Comparison of ENCODE assay signal across 10 cellular contexts in genomic region chr2:86000131-86000937, GRCh38.
DNase-seq lines count a peak whose midpoint lies in the region; ATAC-seq and TF ChIP-seq lines count a peak whose summit lies in the region.
"Had no signal": no experiment of that assay in that cellular context is flagged by ENCODE, and none has a peak within 500 bp of the region (broad histone marks: within the 10 kb centered on the region; RNA-seq: fewer than 3 reads in every experiment).

No MANE protein-coding gene starts in this region.

- H3K9me3 Mint-ChIP-seq in dendritic cell treated with granulocyte-macrophage colony-stimulating factor and Interleukin-4, amounts not matched to agents 40 ng/mL and 50 ng/mL, for 4 days: peaks cover 9% of the 10 kb centered on the region

- no peak for TF ChIP-seq POLR2A in spleen (IDR thresholded peaks at IDR 0.05)

- peak overlapping the region; percentile 60 for H2AFZ ChIP-seq in GM23248

- H3K4me1 ChIP-seq in GM23248 (ENCODE audit: insufficient read depth) (peaks cover 49% of the 10 kb centered on the region), spleen (peaks cover 50 to 61% (median 59%) of the 10 kb centered on the region in 6 donors)

- H3K9me2 ChIP-seq in GM23248 (ENCODE audit: insufficient read depth): no peaks in the 10 kb centered on the region

- peak overlapping the region; percentile 33 for H3K4me2 ChIP-seq in GM23248 (ENCODE audit: unreplicated experiment)

- no peak overlapping the region for H3K9ac ChIP-seq in GM23248

- no peak overlapping the region for H3K4me3 ChIP-seq in GM23248
- no peak overlapping the region for H3K4me3 ChIP-seq in spleen
- H3K4me3 ChIP-seq: adrenal gland had no signal

- in situ Hi-C loops in GM23248 (cut with MboI): no loop called here

- peaks cover 77% of the 10 kb centered on the region for H3K4me1 Mint-ChIP-seq in dendritic cell treated with granulocyte-macrophage colony-stimulating factor and Interleukin-4, amounts not matched to agents 40 ng/mL and 50 ng/mL, for 4 days (ENCODE audit: low read depth)

- WGBS in GM23248 (ENCODE audit: low coverage in 1 of 2, low lambda C conversion rate in 2 of 2, missing lambda C conversion rate in 2 of 2), 2 experiments: 53% methylated on average over 10 of the region's 10 CpGs
- 67 to 80% (median 71%) methylated on average over 10 of the region's 10 CpGs for WGBS in spleen, 5 donors

- peak overlapping the region; percentile 85 for H3K27ac Mint-ChIP-seq in dendritic cell treated with granulocyte-macrophage colony-stimulating factor and Interleukin-4, amounts not matched to agents 40 ng/mL and 50 ng/mL, for 4 days

- H3K9me3 ChIP-seq in GM23248 (ENCODE audit: low read depth) (no peaks in the 10 kb centered on the region), spleen (peaks cover 0 to 8% (median 5%) of the 10 kb centered on the region in 8 donors)
- H3K9me3 ChIP-seq: adrenal gland had no signal

- H3K36me3 Mint-ChIP-seq in dendritic cell treated with granulocyte-macrophage colony-stimulating factor and Interleukin-4, amounts not matched to agents 40 ng/mL and 50 ng/mL, for 4 days (ENCODE audit: low read depth): no peaks in the 10 kb centered on the region

- DNase-seq in GM23248: peak; percentile 54
- peak; percentile 19 for DNase-seq in NOMO-1 treated with DMSO at 0.1 percent for 48 hours (lab: John Stamatoyannopoulos, UW; ENCODE audit: unreplicated experiment)
- peak; percentile 50 for DNase-seq in spleen
- DNase-seq: adrenal gland; NCI-H187; stimulated activated CD4-positive, alpha-beta T cell treated with anti-CD3 and anti-CD28 coated beads, Interleukin-4, amount 100 ng/mL, for 4 hours had no signal

- H3K36me3 ChIP-seq in GM23248 (ENCODE audit: low read depth) (no peaks in the 10 kb centered on the region), spleen (no peaks in the 10 kb centered on the region)
- H3K36me3 ChIP-seq: adrenal gland had no signal

- no peaks in the 10 kb centered on the region for H3K79me2 ChIP-seq in GM23248 (ENCODE audit: insufficient read depth)

- no peaks in the 10 kb centered on the region for H3K27me3 Mint-ChIP-seq in dendritic cell treated with granulocyte-macrophage colony-stimulating factor and Interleukin-4, amounts not matched to agents 40 ng/mL and 50 ng/mL, for 4 days

- H3F3A ChIP-seq in GM23248 (ENCODE audit: insufficient read depth): peaks cover 44% of the 10 kb centered on the region

- intact Hi-C loops in dendritic cell treated with granulocyte-macrophage colony-stimulating factor and Interleukin-4, amounts not matched to agents 40 ng/mL and 50 ng/mL, for 4 days (cut with micrococcal nuclease): no loop called here
- intact Hi-C loops in spleen (cut with DNase I; ENCODE audit: low total_unique reads): no loop called here

- peak overlapping the region; percentile 64 for H3K4me3 Mint-ChIP-seq in dendritic cell treated with granulocyte-macrophage colony-stimulating factor and Interleukin-4, amounts not matched to agents 40 ng/mL and 50 ng/mL, for 4 days

- peak overlapping the region; percentile 84 for H3K27ac ChIP-seq in GM23248
- H3K27ac ChIP-seq in spleen: peak overlapping the region; percentile 74 to 92 (median 86)

- H4K20me1 ChIP-seq in GM23248 (ENCODE audit: insufficient read depth): no peaks in the 10 kb centered on the region

- no peak for ATAC-seq in GM21619 (IDR thresholded peaks at IDR 0.05; ENCODE audit: unreplicated experiment)
- ATAC-seq in HG03571 (IDR thresholded peaks at IDR 0.05; ENCODE audit: unreplicated experiment): no peak
- no peak for ATAC-seq in GM19023 (IDR thresholded peaks at IDR 0.05; ENCODE audit: unreplicated experiment)

- H3K27me3 ChIP-seq in GM23248 (replicated peaks; ENCODE audit: insufficient read depth): no peaks in the 10 kb centered on the region
- H3K27me3 ChIP-seq in spleen (replicated peaks in 1 of 7): no peaks in the 10 kb centered on the region
- H3K27me3 ChIP-seq: adrenal gland had no signal

- TF ChIP-seq CTCF in spleen (IDR thresholded peaks at IDR 0.05 in 8 of 11, conservative IDR thresholded peaks at IDR 0.05 in 3 of 11): no peak
